In the genomic region with DNA sequence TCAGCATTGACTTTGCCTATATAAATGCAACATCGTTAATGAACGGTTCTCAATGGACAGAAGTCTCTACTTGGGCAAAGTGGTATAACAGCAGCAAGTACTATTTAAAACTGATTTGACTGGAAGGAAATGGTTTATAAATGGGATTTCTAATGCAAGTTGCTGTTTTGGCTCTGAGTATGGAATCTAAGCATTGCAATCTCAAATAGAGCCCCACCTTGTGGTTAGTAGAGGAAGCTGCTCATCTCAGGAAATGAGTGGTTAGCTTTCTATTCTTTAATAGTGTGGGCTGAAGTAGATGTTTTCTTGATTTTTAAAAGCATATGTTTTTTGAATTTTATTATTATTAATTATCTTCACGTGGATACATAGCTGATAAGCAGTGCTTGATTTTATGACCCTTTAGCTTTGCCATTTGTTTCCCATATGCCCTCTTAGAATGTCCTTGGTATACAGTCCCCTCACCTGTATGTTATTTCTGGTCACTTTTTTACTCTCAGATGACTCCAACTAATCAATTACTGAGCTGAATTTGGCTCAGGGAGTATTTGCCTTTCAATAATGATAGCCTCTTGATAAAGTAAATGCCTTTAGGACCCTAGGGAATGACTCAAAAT, we compare ENCODE assay signal across 8 cellular contexts.
DNase-seq lines count a peak whose midpoint lies in the region; ATAC-seq, FAIRE-seq and TF ChIP-seq lines count a peak whose summit lies in the region.

No MANE protein-coding gene starts in this region.

- H3K4me2 ChIP-seq in H9 (ENCODE audit: insufficient read depth, insufficient read length, low read length), result no peak overlapping the region

- no peak overlapping the region for H3K4me3 Mint-ChIP-seq in H9
- H3K4me3 Mint-ChIP-seq in T-cell, result no peak overlapping the region

- H2AFZ ChIP-seq in H9 (ENCODE audit: low read length), result no peak overlapping the region

- peak; percentile 57 to 70 (median 68) for ATAC-seq in T-cell (replicated peaks in 1 of 4)

- H3K36me3 Mint-ChIP-seq in H9 (ENCODE audit: insufficient read depth in 1 of 3, low read depth in 3 of 3) (peaks cover 8 to 13% (median 10%) of the 10 kb centered on the region in 3 experiments; a peak in 6 of 7 replicates), T-cell (no peaks in the 10 kb centered on the region)

- no peak overlapping the region for H4K5ac ChIP-seq in H9 (ENCODE audit: insufficient read length, low read depth, low read length)

- FAIRE-seq in small intestine (lab: Jason Lieb, UNC), result peak; percentile 51

- H4K91ac ChIP-seq in H9 (ENCODE audit: insufficient read length, low read depth, low read length), result no peak overlapping the region

- DNase-seq in ACHN (peak; percentile 41), H9 (no peak), LHCN-M2 (ENCODE audit: low read depth) (peak; percentile 39), T-cell (peak in 6 of 34 experiments; percentile 2 to 23 (median 9)), foreskin melanocyte (peak; percentile 21), small intestine (peak; percentile 39), DMS153 (lab: John Stamatoyannopoulos, UW) (no peak)

- H3K27ac Mint-ChIP-seq in H9 (no peak overlapping the region), T-cell (no peak overlapping the region)

- no peak overlapping the region for H3K4me3 ChIP-seq in small intestine (ENCODE audit: low read depth in 1 of 2, low read length in 2 of 2)

- no peak overlapping the region for H2BK120ac ChIP-seq in H9 (ENCODE audit: low read depth, low read length, poor library complexity, severe bottlenecking)

- H3K14ac ChIP-seq in H9 (ENCODE audit: insufficient read depth, low read length), result no peak overlapping the region

- TF ChIP-seq CTCF in GM12801 (IDR thresholded peaks at IDR 0.05; ENCODE audit: extremely low read depth, insufficient read length) (peak; percentile 55), H9 (conservative IDR thresholded peaks at IDR 0.05) (peak; percentile 83)

- H2BK20ac ChIP-seq in H9 (ENCODE audit: low read depth, low read length, poor library complexity, severe bottlenecking), result no peak overlapping the region

- H3K9ac ChIP-seq in H9 (ENCODE audit: extremely low read depth, insufficient read length, low read length), result no peak overlapping the region

- H3K18ac ChIP-seq in H9 (ENCODE audit: insufficient read length, low read depth, low read length), result no peak overlapping the region

- no peaks in the 10 kb centered on the region for H4K20me1 ChIP-seq in H9 (ENCODE audit: control insufficient read depth, insufficient read depth, insufficient read length)

- no CpG with 5 or more reads among the region's 3 CpGs for WGBS in H9 (ENCODE audit: extremely low coverage, insufficient read length, low lambda C conversion rate)
- WGBS in small intestine, 3 donors, result 53 to 57% (median 54%) methylated on average over 3 of the region's 3 CpGs

- H3K9me3 Mint-ChIP-seq in H9, result peaks cover 18% of the 10 kb centered on the region in 2 experiments
- H3K9me3 Mint-ChIP-seq in T-cell, result peaks cover 0 to 10% (median 9%) of the 10 kb centered on the region in 3 donors

- in situ Hi-C loops in ACHN (cut with HindIII; ENCODE audit: low pct_ligation_motif_present, low pct_unique_long_range_greater_than_20kb, low sequenced_read_pairs), result no loop called here

- H3K79me2 ChIP-seq in H9 (ENCODE audit: insufficient read depth, low read length), result no peaks in the 10 kb centered on the region

- no peaks in the 10 kb centered on the region for H3K23me2 ChIP-seq in H9 (ENCODE audit: insufficient read length, low read depth, low read length, poor library complexity, severe bottlenecking)

- H3K27me3 Mint-ChIP-seq in H9 (ENCODE audit: low read depth), result no peaks in the 10 kb centered on the region
- no peaks in the 10 kb centered on the region for H3K27me3 Mint-ChIP-seq in T-cell

- H2AK5ac ChIP-seq in H9 (ENCODE audit: insufficient read length, low read length), result no peak overlapping the region

- H3K4me1 Mint-ChIP-seq in H9 (peaks cover 27 to 44% of the 10 kb centered on the region in 2 experiments), T-cell (no peaks in the 10 kb centered on the region)

- H3T11ph ChIP-seq in H9 (ENCODE audit: low read length), result no peak overlapping the region

- H2BK5ac ChIP-seq in H9 (ENCODE audit: insufficient read length, low read length), result no peak overlapping the region

- no peak overlapping the region for H3K56ac ChIP-seq in H9 (ENCODE audit: insufficient read length, low read depth, low read length)

- H3K9me3 ChIP-seq in H9 (ENCODE audit: control insufficient read depth, low read depth, low read length) (no peaks in the 10 kb centered on the region), small intestine (ENCODE audit: control insufficient read depth, low read depth) (no peaks in the 10 kb centered on the region)

- H2BK12ac ChIP-seq in H9 (ENCODE audit: insufficient read length, low read depth, low read length), result no peak overlapping the region

- H3K27ac ChIP-seq in H9 (ENCODE audit: insufficient read length, low read depth, low read length) (no peak overlapping the region), small intestine (ENCODE audit: low read depth in 1 of 2, low read length in 1 of 2) (no peak overlapping the region)

- H3K4ac ChIP-seq in H9 (ENCODE audit: low read depth, low read length), result no peak overlapping the region

- no peaks in the 10 kb centered on the region for H3K79me1 ChIP-seq in H9 (ENCODE audit: insufficient read depth, low read depth, low read length, poor library complexity, severe bottlenecking)

- POLR2A ChIA-PET in T-cell (lab: Charles Lee), result interaction anchor here (0.6 kb wide), 2 partner anchors 195 to 1913 kb away, joined by 3 read pairs; no protein-coding TSS in a partner anchor

- H3K23ac ChIP-seq in H9 (ENCODE audit: insufficient read length, low read depth, low read length), result no peak overlapping the region

- H2BK15ac ChIP-seq in H9 (ENCODE audit: low read depth, low read length), result no peak overlapping the region

- H3K36me3 ChIP-seq in small intestine (ENCODE audit: control insufficient read depth in 2 of 2, insufficient read depth in 2 of 2, low read length in 2 of 2), result no peaks in the 10 kb centered on the region

- H3K4me1 ChIP-seq in H9 (ENCODE audit: insufficient read depth, low read length) (no peaks in the 10 kb centered on the region), small intestine (ENCODE audit: control insufficient read depth in 2 of 2, insufficient read depth in 1 of 2, low read depth in 1 of 2, low read length in 1 of 2) (no peaks in the 10 kb centered on the region)

- H4K8ac ChIP-seq in H9 (replicated peaks; ENCODE audit: insufficient read length, low read depth, low read length), result no peak overlapping the region

- no peaks in the 10 kb centered on the region for H3K27me3 ChIP-seq in H9 (ENCODE audit: insufficient read depth, low read length)
- no peaks in the 10 kb centered on the region for H3K27me3 ChIP-seq in small intestine (ENCODE audit: control insufficient read depth in 2 of 2, insufficient read depth in 2 of 2, low read length in 2 of 2)

- CTCF ChIA-PET in T-cell (lab: Charles Lee), result interaction anchor here (0.6 to 5.7 kb wide), 20 partner anchors 8 to 1772 kb away, joined by 3 to 83 read pairs (median 4); a partner anchor contains a TSS

Comparison
In these comparisons a context has a peak if more than half of its experiments do, and no peak if none do; other contexts are left out.
1. DNase-seq: peak in ACHN (single experiment), LHCN-M2 (single experiment), foreskin melanocyte (single experiment) and small intestine (single experiment); none in H9 (single experiment) and DMS153 (single experiment).